19 cellular contexts compared by ENCODE assay signal in the genomic region with DNA sequence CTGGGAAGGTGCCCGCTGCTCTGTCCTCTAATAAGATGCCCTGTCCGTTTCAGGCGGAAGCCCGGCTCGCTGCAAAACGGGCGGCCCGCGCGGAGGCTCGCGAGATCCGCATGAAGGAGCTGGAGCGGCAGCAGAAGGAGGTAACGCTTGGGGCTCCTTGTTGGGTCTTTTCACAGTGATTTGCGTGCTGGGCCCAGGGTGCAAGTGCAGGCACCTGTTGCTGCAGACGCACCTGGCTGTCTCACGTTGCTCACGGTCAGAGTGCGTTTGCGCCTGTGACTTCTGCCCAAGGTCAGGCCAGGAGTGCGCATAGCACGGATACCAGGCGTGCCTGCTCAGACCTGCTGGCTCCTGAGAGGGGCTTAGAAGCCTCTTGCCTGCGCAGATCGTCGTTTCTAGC.
A peak's percentile ranks its signal among the peaks of the same experiment; 100 is the strongest.
DNase-seq lines count a peak whose midpoint lies in the region; ATAC-seq lines count a peak whose summit lies in the region.
"Had no signal": no experiment of that assay in that cellular context is flagged by ENCODE, and none has a peak within 500 bp of the region (broad histone marks: within the 10 kb centered on the region; RNA-seq: fewer than 3 reads in every experiment).

No MANE protein-coding gene starts in this region.

- no peak overlapping the region for H2BK15ac ChIP-seq in mesenchymal stem cell (ENCODE audit: low read depth, poor library complexity, severe bottlenecking)

- H2BK12ac ChIP-seq in mesenchymal stem cell (ENCODE audit: low read length in 2 of 2), result no peak overlapping the region

- H3K27me3 Mint-ChIP-seq in central memory CD8-positive, alpha-beta T cell, result no peaks in the 10 kb centered on the region
- H3K27me3 Mint-ChIP-seq in stimulated activated naive B cell treated with anti-CD40 and anti-IgM and Interleukin-4, amounts not matched to agents 10 μg/mL and 1 μg/mL and 100 μg/mL, for 72 hours, result no peaks in the 10 kb centered on the region

- no peak for ATAC-seq in central memory CD8-positive, alpha-beta T cell (replicated peaks; ENCODE audit: extremely low read depth, poor library complexity, severe bottlenecking)
- ATAC-seq in stimulated activated naive B cell treated with anti-CD40 and anti-IgM and Interleukin-4, amounts not matched to agents 10 μg/mL and 1 μg/mL and 100 μg/mL, for 72 hours (replicated peaks), result no peak
- no peak for ATAC-seq in HG03439 (IDR thresholded peaks at IDR 0.05; ENCODE audit: unreplicated experiment)
- ATAC-seq: activated CD4-positive, CD25-positive, alpha-beta regulatory T cell treated with anti-CD3 and anti-CD28 coated beads, Interleukin-2, amount 50 U/mL, for 24 hours; HCT116 had no signal

- H4K8ac ChIP-seq in mesenchymal stem cell (ENCODE audit: low read length), result no peak overlapping the region

- DNase-seq in NCI-H1417 (lab: John Stamatoyannopoulos, UW) (peak in 2 of 3 experiments; percentile 21 to 43), NCI-H1417 treated with DMSO at 0.1 percent for 48 hours (lab: John Stamatoyannopoulos, UW) (no peak), mesenchymal stem cell (no peak), activated gamma-delta T cell treated with Interleukin-2 at 50 U/mL for 16 hours (no peak), 8988T (no peak)
- no peak for DNase-seq in central memory CD8-positive, alpha-beta T cell (ENCODE audit: low spot score in 2 of 2)
- DNase-seq in stimulated activated naive B cell treated with anti-CD40 and anti-IgM and Interleukin-4, amounts not matched to agents 10 μg/mL and 1 μg/mL and 100 μg/mL, for 72 hours, result no peak
- DNase-seq: caudate nucleus; foreskin melanocyte; NCI-H2081; NCI-H82; stimulated activated CD4-positive, alpha-beta T cell treated with anti-CD3 and anti-CD28 coated beads, Interleukin-2, amount 100 ng/mL, for 48 hours; stimulated activated CD8-positive, alpha-beta memory T cell treated with anti-CD3 and anti-CD28 coated beads, Interleukin-4, amount 100 ng/mL, for 48 hours; T-helper 1 cell had no signal

- no peaks in the 10 kb centered on the region for H3K9me3 Mint-ChIP-seq in central memory CD8-positive, alpha-beta T cell
- H3K9me3 Mint-ChIP-seq in stimulated activated naive B cell treated with anti-CD40 and anti-IgM and Interleukin-4, amounts not matched to agents 10 μg/mL and 1 μg/mL and 100 μg/mL, for 72 hours, result peaks cover 4% of the 10 kb centered on the region in 2 donors

- H3K23ac ChIP-seq in mesenchymal stem cell (ENCODE audit: low read length in 2 of 2), result no peak overlapping the region

- no peaks in the 10 kb centered on the region for H3K27me3 ChIP-seq in mesenchymal stem cell (ENCODE audit: control insufficient read depth in 1 of 2, insufficient read depth in 1 of 2, low read length in 2 of 2)
- H3K27me3 ChIP-seq: right lobe of liver had no signal

- no peak overlapping the region for H3K18ac ChIP-seq in mesenchymal stem cell (ENCODE audit: low read depth in 1 of 2, low read length in 2 of 2)

- no peak overlapping the region for H2AK5ac ChIP-seq in mesenchymal stem cell (ENCODE audit: low read length, severe bottlenecking)

- no peak overlapping the region for H3K4me3 ChIP-seq in mesenchymal stem cell (ENCODE audit: insufficient read depth in 1 of 2, low read depth in 1 of 2, low read length in 2 of 2)
- H3K4me3 ChIP-seq: right lobe of liver had no signal

- peaks cover 55% of the 10 kb centered on the region for H3K36me3 Mint-ChIP-seq in central memory CD8-positive, alpha-beta T cell (ENCODE audit: insufficient read depth)
- H3K36me3 Mint-ChIP-seq in stimulated activated naive B cell treated with anti-CD40 and anti-IgM and Interleukin-4, amounts not matched to agents 10 μg/mL and 1 μg/mL and 100 μg/mL, for 72 hours, result peaks cover 46 to 68% of the 10 kb centered on the region in 2 donors

- H3K79me1 ChIP-seq in mesenchymal stem cell (replicated peaks; ENCODE audit: low read length, poor library complexity, severe bottlenecking), result peaks cover 37% of the 10 kb centered on the region

- H3K9me3 ChIP-seq in mesenchymal stem cell (ENCODE audit: control insufficient read depth, low read length), result no peaks in the 10 kb centered on the region
- H3K9me3 ChIP-seq: right lobe of liver had no signal

- H2AFZ ChIP-seq in mesenchymal stem cell (ENCODE audit: low read depth, low read length), result no peak overlapping the region

- H3K27ac Mint-ChIP-seq in central memory CD8-positive, alpha-beta T cell (ENCODE audit: low read depth), result peak overlapping the region; percentile 97
- H3K27ac Mint-ChIP-seq in stimulated activated naive B cell treated with anti-CD40 and anti-IgM and Interleukin-4, amounts not matched to agents 10 μg/mL and 1 μg/mL and 100 μg/mL, for 72 hours, result peak overlapping the region; percentile 76

- WGBS in mesenchymal stem cell, result 96% methylated on average over 27 of the region's 27 CpGs

- peaks cover 20% of the 10 kb centered on the region for H3K4me1 ChIP-seq in mesenchymal stem cell (ENCODE audit: control insufficient read depth, insufficient read depth, low read depth, low read length)

- H3K4me2 ChIP-seq in mesenchymal stem cell (ENCODE audit: low read length, poor library complexity, severe bottlenecking), result no peak overlapping the region

- H3K14ac ChIP-seq in mesenchymal stem cell (ENCODE audit: low read length in 2 of 2), result no peak overlapping the region

- no peak overlapping the region for H3K4me3 Mint-ChIP-seq in central memory CD8-positive, alpha-beta T cell
- no peak overlapping the region for H3K4me3 Mint-ChIP-seq in stimulated activated naive B cell treated with anti-CD40 and anti-IgM and Interleukin-4, amounts not matched to agents 10 μg/mL and 1 μg/mL and 100 μg/mL, for 72 hours

- H3K36me3 ChIP-seq in mesenchymal stem cell (ENCODE audit: control insufficient read depth in 1 of 2, insufficient read depth in 2 of 2, low read depth in 1 of 2, low read length in 2 of 2), result peaks cover 25 to 48% of the 10 kb centered on the region in 2 experiments

- peaks cover 69% of the 10 kb centered on the region for H3K4me1 Mint-ChIP-seq in central memory CD8-positive, alpha-beta T cell
- H3K4me1 Mint-ChIP-seq in stimulated activated naive B cell treated with anti-CD40 and anti-IgM and Interleukin-4, amounts not matched to agents 10 μg/mL and 1 μg/mL and 100 μg/mL, for 72 hours, result peaks cover 48 to 84% of the 10 kb centered on the region in 2 donors

- no peak overlapping the region for H3K9ac ChIP-seq in mesenchymal stem cell (ENCODE audit: low read length)

- H3K4ac ChIP-seq in mesenchymal stem cell (ENCODE audit: low read depth in 1 of 2, low read length in 2 of 2), result no peak overlapping the region

- peak overlapping the region; percentile 19 for H4K91ac ChIP-seq in mesenchymal stem cell (ENCODE audit: low read length)

- H2BK120ac ChIP-seq in mesenchymal stem cell (ENCODE audit: low read depth, low read length), result no peak overlapping the region

- H2BK5ac ChIP-seq in mesenchymal stem cell (ENCODE audit: low read depth, low read length, poor library complexity, severe bottlenecking), result no peak overlapping the region

- H3K27ac ChIP-seq in mesenchymal stem cell (ENCODE audit: low read length, poor library complexity, severe bottlenecking), result no peak overlapping the region
- H3K27ac ChIP-seq: C4-2B, right lobe of liver had no signal

Comparison
In these comparisons a context has a peak if more than half of its experiments do, and no peak if none do; other contexts are left out.
1. DNase-seq: peak in NCI-H1417 (2 of 3); none in NCI-H1417 treated with DMSO at 0.1 percent for 48 hours (single experiment), central memory CD8-positive, alpha-beta T cell (0 of 2), mesenchymal stem cell (single experiment), stimulated activated naive B cell treated with anti-CD40 and anti-IgM and Interleukin-4, amounts not matched to agents 10 μg/mL and 1 μg/mL and 100 μg/mL, for 72 hours (single experiment), activated gamma-delta T cell treated with Interleukin-2 at 50 U/mL for 16 hours (single experiment) and 8988T (single experiment).